24 cellular contexts compared by ENCODE assay signal in the genomic region with DNA sequence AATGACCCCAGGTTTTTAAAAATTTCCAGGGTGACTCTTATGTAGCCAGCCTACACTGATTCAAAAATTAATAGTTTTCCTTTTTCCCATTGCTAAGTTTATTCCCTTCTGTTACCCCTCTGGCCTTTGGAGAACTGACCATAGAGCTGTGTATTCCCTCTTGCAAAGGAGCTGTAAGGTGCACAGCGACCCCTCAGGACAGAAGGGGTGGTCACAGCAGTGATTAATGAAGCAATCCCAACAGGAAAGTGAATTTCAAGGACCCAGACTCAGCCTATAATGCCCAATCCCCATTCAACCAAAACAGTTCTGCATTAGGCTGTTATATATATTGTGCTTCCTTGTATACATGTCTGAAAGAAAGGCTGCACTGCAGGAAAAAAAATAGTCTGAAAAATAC.
DNase-seq lines count a peak whose midpoint lies in the region; ATAC-seq and TF ChIP-seq lines count a peak whose summit lies in the region.
"Had no signal": no experiment of that assay in that cellular context is flagged by ENCODE, and none has a peak within 500 bp of the region (broad histone marks: within the 10 kb centered on the region; RNA-seq: fewer than 3 reads in every experiment).

No MANE protein-coding gene starts in this region.

- no peaks in the 10 kb centered on the region for H3K4me1 ChIP-seq in DOHH2 (ENCODE audit: control insufficient read depth, low read length)
- no peaks in the 10 kb centered on the region for H3K4me1 ChIP-seq in MM.1S (ENCODE audit: low read length)
- H3K4me1 ChIP-seq: adrenal gland, Caco-2, pancreas, sigmoid colon, vagina had no signal

- H3K4me3 ChIP-seq in DOHH2 (ENCODE audit: low read length), result no peak overlapping the region
- H3K4me3 ChIP-seq in MM.1S (ENCODE audit: low read length), result no peak overlapping the region
- no peak overlapping the region for H3K4me3 ChIP-seq in retinal pigment epithelial cell (ENCODE audit: low read length)
- H3K4me3 ChIP-seq: adrenal gland, pancreas, sigmoid colon, vagina had no signal

- no peaks in the 10 kb centered on the region for H3K27me3 Mint-ChIP-seq in chondrocyte (ENCODE audit: low read depth)

- H3K4me3 Mint-ChIP-seq in chondrocyte (ENCODE audit: unreplicated experiment), result no peak overlapping the region
- H3K4me3 Mint-ChIP-seq: activated CD8-positive, alpha-beta T cell treated with anti-CD3 and anti-CD28 coated beads for 36 hours; naive B cell; stimulated activated effector memory CD8-positive, alpha-beta T cell treated with anti-CD3 and anti-CD28 coated beads, Interleukin-12 subunit alpha, Interleukin-12 subunit beta, amount 100 ng/mL, for 72 hours had no signal

- H3K36me3 Mint-ChIP-seq in chondrocyte (ENCODE audit: low read depth), result no peaks in the 10 kb centered on the region
- H3K36me3 Mint-ChIP-seq: naive B cell; stimulated activated effector memory CD8-positive, alpha-beta T cell treated with anti-CD3 and anti-CD28 coated beads, Interleukin-12 subunit alpha, Interleukin-12 subunit beta, amount 100 ng/mL, for 72 hours had no signal

- intact Hi-C loops in left cardiac atrium (cut with DNase I), result no loop called here

- H3K79me2 ChIP-seq in DOHH2 (ENCODE audit: control insufficient read depth, low read length) (no peaks in the 10 kb centered on the region), MM.1S (ENCODE audit: low read length) (no peaks in the 10 kb centered on the region)

- H3K27ac Mint-ChIP-seq in chondrocyte (ENCODE audit: unreplicated experiment), result no peak overlapping the region
- H3K27ac Mint-ChIP-seq: activated CD8-positive, alpha-beta T cell treated with anti-CD3 and anti-CD28 coated beads for 36 hours; naive B cell; stimulated activated effector memory CD8-positive, alpha-beta T cell treated with anti-CD3 and anti-CD28 coated beads, Interleukin-12 subunit alpha, Interleukin-12 subunit beta, amount 100 ng/mL, for 72 hours had no signal

- H3K9me2 ChIP-seq in DOHH2 (replicated peaks; ENCODE audit: control insufficient read depth, low read length) (no peaks in the 10 kb centered on the region), MM.1S (replicated peaks; ENCODE audit: insufficient read depth, low read length) (no peaks in the 10 kb centered on the region)

- H3K27me3 ChIP-seq in DOHH2 (ENCODE audit: control insufficient read depth, low read length), result peaks cover 4% of the 10 kb centered on the region; the same call in 1 of the 2 replicates
- no peaks in the 10 kb centered on the region for H3K27me3 ChIP-seq in MM.1S (replicated peaks; ENCODE audit: insufficient read depth, low read length)
- H3K27me3 ChIP-seq: sigmoid colon, vagina had no signal

- ATAC-seq in left cardiac atrium, result no peak
- ATAC-seq: activated CD8-positive, alpha-beta T cell treated with anti-CD3 and anti-CD28 coated beads for 36 hours; pancreas; stimulated activated effector memory CD8-positive, alpha-beta T cell treated with anti-CD3 and anti-CD28 coated beads, Interleukin-12 subunit alpha, Interleukin-12 subunit beta, amount 100 ng/mL, for 72 hours had no signal

- H3F3A ChIP-seq in DOHH2 (ENCODE audit: control insufficient read depth, insufficient read depth) (no peaks in the 10 kb centered on the region), MM.1S (ENCODE audit: insufficient read depth, low read length) (no peaks in the 10 kb centered on the region)

- H3K36me3 ChIP-seq in DOHH2 (ENCODE audit: control insufficient read depth, low read length) (no peaks in the 10 kb centered on the region), MM.1S (replicated peaks; ENCODE audit: insufficient read depth, low read length) (no peaks in the 10 kb centered on the region)
- H3K36me3 ChIP-seq: adrenal gland, pancreas, sigmoid colon, vagina had no signal

- H3K9me3 ChIP-seq in DOHH2 (ENCODE audit: control insufficient read depth, insufficient read depth, low read length) (no peaks in the 10 kb centered on the region), MM.1S (replicated peaks; ENCODE audit: insufficient read depth, low read length) (no peaks in the 10 kb centered on the region)
- H3K9me3 ChIP-seq: adrenal gland, pancreas, sigmoid colon, vagina had no signal

- H3K4me2 ChIP-seq in DOHH2 (ENCODE audit: low read length) (no peak overlapping the region), MM.1S (ENCODE audit: low read depth, low read length) (no peak overlapping the region)

- no peaks in the 10 kb centered on the region for H3K4me1 Mint-ChIP-seq in chondrocyte (ENCODE audit: low read depth)
- H3K4me1 Mint-ChIP-seq: naive B cell; stimulated activated effector memory CD8-positive, alpha-beta T cell treated with anti-CD3 and anti-CD28 coated beads, Interleukin-12 subunit alpha, Interleukin-12 subunit beta, amount 100 ng/mL, for 72 hours had no signal

- DNase-seq in MM.1S (no peak), chondrocyte (ENCODE audit: low spot score) (no peak), retinal pigment epithelial cell (ENCODE audit: low read depth) (no peak), left cardiac atrium (no peak), GM10266 (ENCODE audit: extremely low spot score) (no peak), HK-2 (ENCODE audit: unreplicated experiment) (no peak)
- DNase-seq: activated CD4-positive, CD25-positive, alpha-beta regulatory T cell treated with anti-CD3 and anti-CD28 coated beads, Interleukin-2, amount 50 U/mL, for 72 hours; activated CD8-positive, alpha-beta T cell treated with anti-CD3 and anti-CD28 coated beads for 36 hours; activated gamma-delta T cell treated with Interleukin-2 at 50 U/mL for 16 hours; activated T-cell treated with anti-CD3 and anti-CD28 coated beads, Interleukin-2, amount 50 U/mL, for 1 hour; adrenal gland; Caco-2; cortex of kidney; mesenchymal stem cell; naive B cell; NCI-H1092; NCI-H1930; NCI-H2227 treated with DMSO at 0.1 percent for 48 hours; pancreas; Right ventricle myocardium superior; sigmoid colon had no signal

- TF ChIP-seq CTCF in DOHH2 (IDR thresholded peaks at IDR 0.05; ENCODE audit: low read depth, low read length, poor library complexity, severe bottlenecking), result peak; percentile 17
- peak; percentile 4; the same call in 1 of the 2 replicates for TF ChIP-seq CTCF in MM.1S (IDR thresholded peaks at IDR 0.05; ENCODE audit: low read length)
- peak; percentile 10 for TF ChIP-seq CTCF in chondrocyte (IDR thresholded peaks at IDR 0.05)
- peak; percentile 30 for TF ChIP-seq CTCF in retinal pigment epithelial cell (conservative IDR thresholded peaks at IDR 0.05; ENCODE audit: low read depth, low read length)
- no peak for TF ChIP-seq CTCF in GM10266 (IDR thresholded peaks at IDR 0.05; ENCODE audit: control insufficient read depth, insufficient read depth, low read depth, missing control alignments)

- peaks cover 6% of the 10 kb centered on the region for H3K9me3 Mint-ChIP-seq in chondrocyte (ENCODE audit: low read depth)

- H3K9ac ChIP-seq in MM.1S (ENCODE audit: low read length), result no peak overlapping the region

- no peak overlapping the region for H2AFZ ChIP-seq in MM.1S (ENCODE audit: low read length)

- H3K27ac ChIP-seq in DOHH2 (ENCODE audit: low read depth, low read length) (no peak overlapping the region), MM.1S (ENCODE audit: low read length) (no peak overlapping the region)
- H3K27ac ChIP-seq: adrenal gland, pancreas, sigmoid colon, vagina had no signal

- H4K20me1 ChIP-seq in DOHH2 (ENCODE audit: control insufficient read depth, insufficient read depth, low read depth, low read length) (no peaks in the 10 kb centered on the region), MM.1S (ENCODE audit: insufficient read depth, low read length) (no peaks in the 10 kb centered on the region)
